ENCODE assay signal across 14 cellular contexts in genomic region chr7:117951285-117951684, GRCh38.
"Had no signal": no experiment of that assay in that cellular context is flagged by ENCODE, and none has a peak within 500 bp of the region (broad histone marks: within the 10 kb centered on the region; RNA-seq: fewer than 3 reads in every experiment).

No MANE protein-coding gene starts in this region.

- H3K4me3 ChIP-seq: adrenal gland, body of pancreas, left ventricle myocardium inferior, testis had no signal

- H3K9me3 ChIP-seq: adrenal gland, body of pancreas, testis had no signal

- H3K36me3 ChIP-seq: adrenal gland, left ventricle myocardium inferior had no signal

- DNase-seq: activated B cell treated with CpG ODN at 0.5 μM for 24 hours; activated CD4-positive, alpha-beta T cell treated with anti-CD3 and anti-CD28 coated beads, Interleukin-2, amount 10 ng/mL, durations not matched to agents 24 days and 14 days; activated naive CD4-positive, alpha-beta T cell treated with anti-CD3 and anti-CD28 coated beads for 36 hours; adrenal gland; effector memory CD8-positive, alpha-beta T cell; immature natural killer cell; left ventricle myocardium inferior; mesenchymal stem cell; stimulated activated CD4-positive, alpha-beta T cell treated with anti-CD3 and anti-CD28 coated beads, Interleukin-4, amount 100 ng/mL, for 1 hour; stimulated activated CD8-positive, alpha-beta memory T cell treated with anti-CD3 and anti-CD28 coated beads, Interleukin-4, amount 100 ng/mL, for 48 hours; SW 1271; testis had no signal

- ATAC-seq: effector memory CD8-positive, alpha-beta T cell; natural killer cell treated with Interleukin-12 subunit alpha and Interleukin-12 subunit beta and Interleukin-15 and Interleukin-18, amount 100 ng/mL, for 72 hours had no signal

- H3K27me3 ChIP-seq: adrenal gland, body of pancreas, testis had no signal

- H3K27ac ChIP-seq: adrenal gland, left ventricle myocardium inferior, testis had no signal

- H3K4me1 ChIP-seq: adrenal gland, body of pancreas, left ventricle myocardium inferior, testis had no signal
